Comparison of ENCODE assay signal across 21 cellular contexts in genomic region chr22:38030311-38031133, GRCh38. TPM values are rescaled to one million over a fixed set of nuclear protein-coding genes. Genes with fewer than 3 reads are reported as not detected.
DNase-seq lines count a peak whose midpoint lies in the region; ATAC-seq, FAIRE-seq and TF ChIP-seq lines count a peak whose summit lies in the region.
"Had no signal": no experiment of that assay in that cellular context is flagged by ENCODE, and none has a peak within 500 bp of the region (broad histone marks: within the 10 kb centered on the region; RNA-seq: fewer than 3 reads in every experiment).

No MANE protein-coding gene starts in this region.

- POLR2A ChIA-PET in HepG2 (lab: Yijun Ruan, JAX) (no interaction called here), Caco-2 (lab: Charles Lee) (no interaction called here)

- peak overlapping the region; percentile 15; the same call in 1 of the 2 replicates for H3K4me2 ChIP-seq in HepG2 (ENCODE audit: low read depth, low read length)
- H3K4me2 ChIP-seq: KMS-11 had no signal

- FAIRE-seq in HepG2 (lab: Jason Lieb, UNC), result no peak

- BruUV-seq in HepG2 (replicated peaks; lab: Mats Ljungman, UMichigan) (no TSS peak), Caco-2 (replicated peaks; lab: Mats Ljungman, UMichigan) (no TSS peak)

- no peaks in the 10 kb centered on the region for H4K20me1 ChIP-seq in HepG2 (ENCODE audit: insufficient read depth, low read length)

- H3K9me3 ChIP-seq in HepG2 (ENCODE audit: low read length) (no peaks in the 10 kb centered on the region), right lobe of liver (no peaks in the 10 kb centered on the region), colonic mucosa (no peaks in the 10 kb centered on the region), mucosa of rectum (ENCODE audit: control insufficient read depth in 2 of 2, low read length in 2 of 2) (no peaks in the 10 kb centered on the region), Caco-2 (no peaks in the 10 kb centered on the region)
- H3K9me3 ChIP-seq: HAP-1, stomach, vagina had no signal

- ATAC-seq in HepG2 (peak; percentile 18; the same call in 2 of the 3 replicates), right lobe of liver (no peak), GM18502 (IDR thresholded peaks at IDR 0.05; ENCODE audit: poor library complexity, unreplicated experiment) (no peak)
- ATAC-seq: natural killer cell treated with Interleukin-12 subunit alpha and Interleukin-12 subunit beta and Interleukin-15 and Interleukin-18, amount 100 ng/mL, for 72 hours had no signal

- intact Hi-C loops in HepG2 (cut with micrococcal nuclease; ENCODE audit: unreplicated experiment) (no loop called here), right lobe of liver (cut with DNase I) (no loop called here), colonic mucosa (cut with DNase I) (no loop called here), Caco-2 (cut with micrococcal nuclease; ENCODE audit: unreplicated experiment) (no loop called here)

- TF ChIP-seq POLR2A in HepG2 (IDR thresholded peaks at IDR 0.05; ENCODE audit: insufficient read depth in 1 of 2, low read depth in 2 of 2, low read length in 2 of 2) (no peak), right lobe of liver (IDR thresholded peaks at IDR 0.05) (no peak)

- in situ Hi-C loops in HepG2 (cut with HindIII; ENCODE audit: extremely low pct_ligation_motif_present, low pct_unique_long_range_greater_than_20kb), result no loop called here
- in situ Hi-C loops in G401 (cut with HindIII; ENCODE audit: low sequenced_read_pairs), result no loop called here

- H3K4me3 Mint-ChIP-seq in Caco-2 (ENCODE audit: unreplicated experiment), result no peak overlapping the region
- H3K4me3 Mint-ChIP-seq: activated T-helper 1 cell treated with anti-CD3 and anti-CD28 coated beads, Interleukin-12 subunit alpha, Interleukin-12 subunit beta, Interleukin-2, Interleukin-4 antibody, amounts not matched to agents 30 ng/mL and 10 ng/mL and 1 ng/mL, durations not matched to agents 14 hours and 24 hours and 36 hours; CD4-positive, CD25-positive, alpha-beta regulatory T cell; natural killer cell treated with Interleukin-12 subunit alpha and Interleukin-12 subunit beta and Interleukin-15 and Interleukin-18, amount 100 ng/mL, for 72 hours had no signal

- no peak for TF ChIP-seq CTCF in HepG2 (CRISPR knock-in tag; IDR thresholded peaks at IDR 0.05)
- TF ChIP-seq CTCF in right lobe of liver (IDR thresholded peaks at IDR 0.05), result no peak
- no peak for TF ChIP-seq CTCF in colonic mucosa (IDR thresholded peaks at IDR 0.05)
- TF ChIP-seq CTCF in Caco-2 (IDR thresholded peaks at IDR 0.05; ENCODE audit: insufficient read depth in 1 of 2, low read depth in 1 of 2, low read length in 1 of 2, severe bottlenecking in 1 of 2, unreplicated experiment in 1 of 2), result no peak

- DNase-seq in HepG2 (ENCODE audit: low spot score) (no peak), right lobe of liver (no peak), colonic mucosa (peak; percentile 80), activated gamma-delta T cell treated with Interleukin-2 at 50 U/mL for 16 hours (no peak), G401 (ENCODE audit: low spot score) (no peak), Caco-2 (no peak)
- DNase-seq: activated CD8-positive, alpha-beta memory T cell treated with anti-CD3 and anti-CD28 coated beads for 24 hours; CD4-positive, CD25-positive, alpha-beta regulatory T cell; NCI-H2227 treated with DMSO at 0.1 percent for 48 hours; NK-92 treated with Interleukin-12 subunit alpha and Interleukin-12 subunit beta, amount 100 ng/mL, for 24 hours; stomach had no signal

- H3K9ac ChIP-seq in HepG2 (ENCODE audit: insufficient read depth, low read depth, low read length), result no peak overlapping the region
- H3K9ac ChIP-seq in colonic mucosa (ENCODE audit: low read depth in 2 of 2, low read length in 2 of 2), result peak overlapping the region in 1 of 2 donors; percentile 44
- H3K9ac ChIP-seq in mucosa of rectum (ENCODE audit: low read depth in 1 of 2, low read length in 2 of 2), result peak overlapping the region in 1 of 2 donors; percentile 7
- H3K9ac ChIP-seq: KMS-11 had no signal

- 23% methylated on average over 11 of the region's 16 CpGs for WGBS in HepG2 (ENCODE audit: low lambda C conversion rate)
- 72% methylated on average over 3 of the region's 16 CpGs for WGBS in right lobe of liver (ENCODE audit: insufficient coverage, low coverage, low lambda C conversion rate, missing lambda C conversion rate)

- no peaks in the 10 kb centered on the region for H3K36me3 ChIP-seq in HepG2 (replicated peaks in 1 of 2; ENCODE audit: control insufficient read depth in 1 of 2, insufficient read depth in 2 of 2, low read length in 2 of 2)
- no peaks in the 10 kb centered on the region for H3K36me3 ChIP-seq in right lobe of liver
- no peaks in the 10 kb centered on the region for H3K36me3 ChIP-seq in colonic mucosa
- no peaks in the 10 kb centered on the region for H3K36me3 ChIP-seq in mucosa of rectum (ENCODE audit: control insufficient read depth in 2 of 2, insufficient read depth in 2 of 2, low read length in 2 of 2)
- H3K36me3 ChIP-seq in Caco-2 (ENCODE audit: control insufficient read depth, insufficient read depth, low read length), result no peaks in the 10 kb centered on the region
- H3K36me3 ChIP-seq: HAP-1, stomach, vagina had no signal

- H3K27ac Mint-ChIP-seq in Caco-2 (ENCODE audit: unreplicated experiment), result no peak overlapping the region
- H3K27ac Mint-ChIP-seq: activated T-helper 1 cell treated with anti-CD3 and anti-CD28 coated beads, Interleukin-12 subunit alpha, Interleukin-12 subunit beta, Interleukin-2, Interleukin-4 antibody, amounts not matched to agents 30 ng/mL and 10 ng/mL and 1 ng/mL, durations not matched to agents 14 hours and 24 hours and 36 hours; natural killer cell treated with Interleukin-12 subunit alpha and Interleukin-12 subunit beta and Interleukin-15 and Interleukin-18, amount 100 ng/mL, for 72 hours had no signal

- CTCF ChIA-PET in HepG2 (lab: Yijun Ruan, JAX; ENCODE audit: low intra/inter-chr PET ratio, low total read pairs) (no interaction called here), Caco-2 (lab: Charles Lee) (interaction anchor here (0.6 kb wide), 1 partner anchor 247 kb away, joined by 3 read pairs; no protein-coding TSS in a partner anchor)

- TF ChIP-seq EP300 in HepG2 (IDR thresholded peaks at IDR 0.05; ENCODE audit: low read depth in 2 of 2, low read length in 2 of 2), result no peak
- no peak for TF ChIP-seq EP300 in HepG2 (CRISPR knock-in tag; IDR thresholded peaks at IDR 0.05; ENCODE audit: borderline replicate concordance)

- H3K9me3 Mint-ChIP-seq in Caco-2 (ENCODE audit: unreplicated experiment), result no peaks in the 10 kb centered on the region
- H3K9me3 Mint-ChIP-seq: activated T-helper 1 cell treated with anti-CD3 and anti-CD28 coated beads, Interleukin-12 subunit alpha, Interleukin-12 subunit beta, Interleukin-2, Interleukin-4 antibody, amounts not matched to agents 30 ng/mL and 10 ng/mL and 1 ng/mL, durations not matched to agents 14 hours and 24 hours and 36 hours; CD4-positive, CD25-positive, alpha-beta regulatory T cell; natural killer cell treated with Interleukin-12 subunit alpha and Interleukin-12 subunit beta and Interleukin-15 and Interleukin-18, amount 100 ng/mL, for 72 hours had no signal

- no peaks in the 10 kb centered on the region for H3K27me3 Mint-ChIP-seq in Caco-2 (ENCODE audit: insufficient read depth, unreplicated experiment)
- H3K27me3 Mint-ChIP-seq: CD4-positive, CD25-positive, alpha-beta regulatory T cell; natural killer cell treated with Interleukin-12 subunit alpha and Interleukin-12 subunit beta and Interleukin-15 and Interleukin-18, amount 100 ng/mL, for 72 hours had no signal

- peaks cover 73% of the 10 kb centered on the region for H3K4me1 ChIP-seq in HepG2 (ENCODE audit: insufficient read depth, low read length)
- H3K4me1 ChIP-seq in right lobe of liver, result no peaks in the 10 kb centered on the region
- H3K4me1 ChIP-seq in colonic mucosa, result peaks cover 4% of the 10 kb centered on the region
- peaks cover 10 to 23% of the 10 kb centered on the region in 2 donors for H3K4me1 ChIP-seq in mucosa of rectum (ENCODE audit: control insufficient read depth in 2 of 2, insufficient read depth in 2 of 2, low read length in 2 of 2)
- no peaks in the 10 kb centered on the region for H3K4me1 ChIP-seq in Caco-2

- no peak for TF ChIP-seq RAD21 in HepG2 (CRISPR knock-in tag; IDR thresholded peaks at IDR 0.05)

- H3K27me3 ChIP-seq in HepG2 (ENCODE audit: control insufficient read depth in 1 of 2, insufficient read depth in 2 of 2, low read length in 2 of 2) (peaks cover 3 to 45% of the 10 kb centered on the region in 2 experiments; a peak in 3 of 5 replicates), right lobe of liver (no peaks in the 10 kb centered on the region), colonic mucosa (no peaks in the 10 kb centered on the region), mucosa of rectum (ENCODE audit: control insufficient read depth in 2 of 2, insufficient read depth in 2 of 2, low read length in 2 of 2) (no peaks in the 10 kb centered on the region), Caco-2 (replicated peaks; ENCODE audit: control insufficient read depth, insufficient read depth, low read length) (no peaks in the 10 kb centered on the region; the same call in 1 of the 2 replicates)
- H3K27me3 ChIP-seq: stomach, vagina had no signal

- H3K4me3 ChIP-seq in HepG2 (replicated peaks in 1 of 3; ENCODE audit: insufficient read depth in 1 of 3, low read depth in 2 of 3, low read length in 3 of 3) (no peak overlapping the region), right lobe of liver (no peak overlapping the region), colonic mucosa (no peak overlapping the region), mucosa of rectum (ENCODE audit: low read length in 2 of 2) (peak overlapping the region; percentile 31 to 50), Caco-2 (ENCODE audit: low read depth, low read length) (no peak overlapping the region)
- H3K4me3 ChIP-seq: HAP-1, lung, stomach, vagina had no signal

- no peaks in the 10 kb centered on the region for H3K36me3 Mint-ChIP-seq in Caco-2 (ENCODE audit: insufficient read depth, unreplicated experiment)
- H3K36me3 Mint-ChIP-seq: CD4-positive, CD25-positive, alpha-beta regulatory T cell; natural killer cell treated with Interleukin-12 subunit alpha and Interleukin-12 subunit beta and Interleukin-15 and Interleukin-18, amount 100 ng/mL, for 72 hours had no signal

- no peak overlapping the region for H3K27ac ChIP-seq in HepG2 (ENCODE audit: extremely low read length, insufficient read depth, low read length)
- no peak overlapping the region for H3K27ac ChIP-seq in right lobe of liver
- H3K27ac ChIP-seq in colonic mucosa, result no peak overlapping the region
- H3K27ac ChIP-seq in mucosa of rectum (ENCODE audit: low read depth in 2 of 2, low read length in 2 of 2), result peak overlapping the region; percentile 50 to 58
- H3K27ac ChIP-seq: KMS-11, vagina, VCaP had no signal

- no peaks in the 10 kb centered on the region for H3K79me2 ChIP-seq in HepG2 (ENCODE audit: insufficient read depth, low read length)

- no peak overlapping the region for H2AFZ ChIP-seq in HepG2 (ENCODE audit: low read length)

- H3K4me1 Mint-ChIP-seq in Caco-2 (ENCODE audit: low read depth, unreplicated experiment), result peaks cover 7% of the 10 kb centered on the region

RNA-seq across cellular contexts. Expression of gene PICK1, which starts 26.7 kb away (rescaled TPM):
- total RNA-seq in HepG2 (2016; rRNA removed; fragmentation: Illumina TruSeq; extraction: Trizol) (16.0 and 19.3 TPM in 2 replicates), right lobe of liver (10 to 100 TPM; 13.0 to 26.4 (median 20.3) TPM), colonic mucosa (10 to 100 TPM; 27.6 to 47.2 TPM), Caco-2 (2022) (40.2 and 41.1 TPM in 2 replicates)
- 5.2 and 7.0 TPM in 2 replicates for total RNA-seq in HepG2 (2016; cell fraction: cytosol; rRNA removed; fragmentation: Illumina TruSeq; extraction: Trizol; ENCODE audit: low read depth)
- 12.5 and 21.2 TPM in 2 replicates for total RNA-seq in HepG2 (2016; cell fraction: insoluble cytoplasmic fraction; rRNA removed; fragmentation: Illumina TruSeq; extraction: Trizol)
- 5.1 and 6.4 TPM in 2 replicates for total RNA-seq in HepG2 (2016; cell fraction: membrane; rRNA removed; fragmentation: Illumina TruSeq; extraction: Trizol)
- total RNA-seq in HepG2 (2016; cell fraction: nucleus; rRNA removed; fragmentation: Illumina TruSeq; extraction: Trizol), result 23.0 and 24.4 TPM in 2 replicates
- 25.3 and 28.9 TPM in 2 replicates for polyA plus RNA-seq in HepG2 (2011; rRNA removed)
- polyA plus RNA-seq in HepG2 (2011; cell fraction: cytosol; rRNA removed), result 16.7 and 22.6 TPM in 2 replicates
- 156 and 186 TPM in 2 replicates for polyA plus RNA-seq in HepG2 (2011; cell fraction: nucleus; rRNA removed)
- polyA plus RNA-seq in HepG2 (2012), result 11.1 and 11.5 TPM in 2 replicates
- 1.6 and 2.0 TPM in 2 replicates for polyA plus RNA-seq in HepG2 (2016; cell fraction: cytosol; fragmentation: Illumina TruSeq; extraction: Trizol; ENCODE audit: low read depth)
- 13.6 and 16.4 TPM in 2 replicates for polyA plus RNA-seq in HepG2 (2016; cell fraction: insoluble cytoplasmic fraction; fragmentation: Illumina TruSeq; extraction: Trizol; ENCODE audit: low read depth)
- 2.3 and 3.1 TPM in 2 replicates for polyA plus RNA-seq in HepG2 (2016; cell fraction: membrane; fragmentation: Illumina TruSeq; extraction: Trizol; ENCODE audit: low read depth)
- 45.3 and 47.7 TPM in 2 replicates for polyA plus RNA-seq in HepG2 (2016; cell fraction: nucleus; fragmentation: Illumina TruSeq; extraction: Trizol; ENCODE audit: insufficient read depth, low read depth)
- 19.1 and 21.9 TPM in 2 replicates for polyA minus RNA-seq in HepG2 (2011; rRNA and poly(A)+ RNA removed; ENCODE audit: low replicate concordance)
- polyA minus RNA-seq in HepG2 (2011; cell fraction: cytosol; rRNA and poly(A)+ RNA removed), result 5.4 and 6.4 TPM in 2 replicates
- polyA minus RNA-seq in HepG2 (2011; cell fraction: nucleus; rRNA and poly(A)+ RNA removed), result 26.1 and 32.8 TPM in 2 replicates
- 23.3 and 35.1 TPM in 2 replicates for total RNA-seq in G401 (2014; rRNA removed; shearing (Covaris generic))

RNA-seq across cellular contexts. Expression of gene SOX10, which starts 46.2 kb away (rescaled TPM):
- total RNA-seq in HepG2 (2016; rRNA removed; fragmentation: Illumina TruSeq; extraction: Trizol) (not detected in 2 replicates), right lobe of liver (under 1 TPM in 2 of 6 experiments, not detected in 4; 0.24 to 0.29 TPM), colonic mucosa (1 to 10 TPM in 1 of 2 donors, under 1 TPM in 1; 0.57 to 3.4 TPM), Caco-2 (2022) (not detected in 2 replicates)
- total RNA-seq in HepG2 (2016; cell fraction: cytosol; rRNA removed; fragmentation: Illumina TruSeq; extraction: Trizol; ENCODE audit: low read depth), result not detected in 2 replicates
- total RNA-seq in HepG2 (2016; cell fraction: insoluble cytoplasmic fraction; rRNA removed; fragmentation: Illumina TruSeq; extraction: Trizol), result not detected in 2 replicates
- total RNA-seq in HepG2 (2016; cell fraction: membrane; rRNA removed; fragmentation: Illumina TruSeq; extraction: Trizol), result not detected in 2 replicates
- not detected in 2 replicates for total RNA-seq in HepG2 (2016; cell fraction: nucleus; rRNA removed; fragmentation: Illumina TruSeq; extraction: Trizol)
- not detected in 2 replicates for polyA plus RNA-seq in HepG2 (2011; rRNA removed)
- polyA plus RNA-seq in HepG2 (2011; cell fraction: cytosol; rRNA removed), result not detected in 2 replicates
- not detected in 2 replicates for polyA plus RNA-seq in HepG2 (2011; cell fraction: nucleus; rRNA removed)
- 0.04 TPM in 1 of 2 replicates, not detected in the other for polyA plus RNA-seq in HepG2 (2012)
- not detected in 2 replicates for polyA plus RNA-seq in HepG2 (2016; cell fraction: cytosol; fragmentation: Illumina TruSeq; extraction: Trizol; ENCODE audit: low read depth)
- not detected in 2 replicates for polyA plus RNA-seq in HepG2 (2016; cell fraction: insoluble cytoplasmic fraction; fragmentation: Illumina TruSeq; extraction: Trizol; ENCODE audit: low read depth)
- not detected in 2 replicates for polyA plus RNA-seq in HepG2 (2016; cell fraction: membrane; fragmentation: Illumina TruSeq; extraction: Trizol; ENCODE audit: low read depth)
- polyA plus RNA-seq in HepG2 (2016; cell fraction: nucleus; fragmentation: Illumina TruSeq; extraction: Trizol; ENCODE audit: insufficient read depth, low read depth), result not detected in 2 replicates
- not detected in 2 replicates for polyA minus RNA-seq in HepG2 (2011; rRNA and poly(A)+ RNA removed; ENCODE audit: low replicate concordance)
- polyA minus RNA-seq in HepG2 (2011; cell fraction: cytosol; rRNA and poly(A)+ RNA removed), result not detected in 2 replicates
- not detected in 2 replicates for polyA minus RNA-seq in HepG2 (2011; cell fraction: nucleus; rRNA and poly(A)+ RNA removed)
- total RNA-seq in G401 (2014; rRNA removed; shearing (Covaris generic)), result not detected in 2 replicates
- total RNA-seq: activated T-helper 1 cell treated with anti-CD3 and anti-CD28 coated beads, Interleukin-12 subunit alpha, Interleukin-12 subunit beta, Interleukin-2, Interleukin-4 antibody, amounts not matched to agents 30 ng/mL and 10 ng/mL and 1 ng/mL, durations not matched to agents 14 hours and 24 hours and 36 hours; CD4-positive, CD25-positive, alpha-beta regulatory T cell; natural killer cell treated with Interleukin-12 subunit alpha and Interleukin-12 subunit beta and Interleukin-15 and Interleukin-18, amount 100 ng/mL, for 72 hours; T-helper 1 cell treated with Interleukin-12 subunit alpha and Interleukin-12 subunit beta and Interleukin-4 antibody, amounts not matched to agents 30 ng/mL and 1 ng/mL, for 36 hours had no signal
- polyA plus RNA-seq: CD4-positive, CD25-positive, alpha-beta regulatory T cell had no signal

RNA-seq across cellular contexts. Expression of gene SLC16A8, which starts 53.5 kb away (rescaled TPM):
- total RNA-seq in HepG2 (2016; rRNA removed; fragmentation: Illumina TruSeq; extraction: Trizol) (not detected in 2 replicates), right lobe of liver (not detected), colonic mucosa (under 1 TPM in 1 of 2 donors, not detected in 1; 0.27 TPM), Caco-2 (2022) (not detected in 2 replicates)
- total RNA-seq in HepG2 (2016; cell fraction: cytosol; rRNA removed; fragmentation: Illumina TruSeq; extraction: Trizol; ENCODE audit: low read depth), result not detected in 2 replicates
- not detected in 2 replicates for total RNA-seq in HepG2 (2016; cell fraction: insoluble cytoplasmic fraction; rRNA removed; fragmentation: Illumina TruSeq; extraction: Trizol)
- total RNA-seq in HepG2 (2016; cell fraction: membrane; rRNA removed; fragmentation: Illumina TruSeq; extraction: Trizol), result not detected in 2 replicates
- not detected in 2 replicates for total RNA-seq in HepG2 (2016; cell fraction: nucleus; rRNA removed; fragmentation: Illumina TruSeq; extraction: Trizol)
- not detected in 2 replicates for polyA plus RNA-seq in HepG2 (2011; rRNA removed)
- not detected in 2 replicates for polyA plus RNA-seq in HepG2 (2011; cell fraction: cytosol; rRNA removed)
- polyA plus RNA-seq in HepG2 (2011; cell fraction: nucleus; rRNA removed), result not detected in 2 replicates
- polyA plus RNA-seq in HepG2 (2012), result 0.44 and 0.49 TPM in 2 replicates
- not detected in 2 replicates for polyA plus RNA-seq in HepG2 (2016; cell fraction: cytosol; fragmentation: Illumina TruSeq; extraction: Trizol; ENCODE audit: low read depth)
- polyA plus RNA-seq in HepG2 (2016; cell fraction: insoluble cytoplasmic fraction; fragmentation: Illumina TruSeq; extraction: Trizol; ENCODE audit: low read depth), result not detected in 2 replicates
- not detected in 2 replicates for polyA plus RNA-seq in HepG2 (2016; cell fraction: membrane; fragmentation: Illumina TruSeq; extraction: Trizol; ENCODE audit: low read depth)
- polyA plus RNA-seq in HepG2 (2016; cell fraction: nucleus; fragmentation: Illumina TruSeq; extraction: Trizol; ENCODE audit: insufficient read depth, low read depth), result not detected in 2 replicates
- not detected in 2 replicates for polyA minus RNA-seq in HepG2 (2011; rRNA and poly(A)+ RNA removed; ENCODE audit: low replicate concordance)
- polyA minus RNA-seq in HepG2 (2011; cell fraction: cytosol; rRNA and poly(A)+ RNA removed), result not detected in 2 replicates
- not detected in 2 replicates for polyA minus RNA-seq in HepG2 (2011; cell fraction: nucleus; rRNA and poly(A)+ RNA removed)
- total RNA-seq in G401 (2014; rRNA removed; shearing (Covaris generic)), result not detected in 2 replicates
- total RNA-seq: CD4-positive, CD25-positive, alpha-beta regulatory T cell; stomach; T-helper 1 cell treated with Interleukin-12 subunit alpha and Interleukin-12 subunit beta and Interleukin-4 antibody, amounts not matched to agents 30 ng/mL and 1 ng/mL, for 36 hours had no signal
- polyA plus RNA-seq: CD4-positive, CD25-positive, alpha-beta regulatory T cell had no signal

Comparison
In these comparisons a context has a peak if more than half of its experiments do, and no peak if none do; other contexts are left out.
1. H3K27ac ChIP-seq: peak in mucosa of rectum (2 of 2); none in HepG2 (single experiment), right lobe of liver (0 of 3) and colonic mucosa (single experiment).
2. H3K4me3 ChIP-seq: peak in mucosa of rectum (2 of 2); none in HepG2 (0 of 3), right lobe of liver (0 of 3), colonic mucosa (single experiment) and Caco-2 (single experiment).